Comparison of ENCODE assay signal across 10 cellular contexts in the genomic region with DNA sequence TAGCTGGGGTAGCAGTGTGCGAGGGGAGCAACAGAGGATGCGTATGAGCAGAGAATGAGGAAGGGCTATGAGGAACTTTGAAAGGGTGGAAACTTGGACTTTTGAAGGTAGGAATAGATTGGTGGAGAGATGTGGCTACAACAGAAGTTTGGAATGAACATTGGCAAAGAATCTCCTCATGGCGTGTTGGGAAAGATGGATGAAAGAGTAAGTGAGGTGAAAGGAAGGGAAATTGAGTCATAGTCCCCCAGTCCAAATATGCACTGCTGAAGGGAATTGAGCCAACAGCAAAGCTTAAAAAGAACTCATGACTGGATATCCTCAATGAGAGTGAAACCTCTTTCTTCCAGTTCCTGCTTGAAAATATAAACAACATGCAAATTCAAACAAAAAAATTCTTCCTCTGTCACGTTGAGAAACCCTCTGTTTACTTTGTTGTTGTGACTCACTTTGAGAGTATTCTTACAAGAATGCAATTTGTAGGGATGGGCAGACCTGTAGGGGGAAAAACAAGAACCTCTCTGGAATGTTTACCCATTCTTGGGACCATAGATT.
DNase-seq lines count a peak whose midpoint lies in the region; ATAC-seq and TF ChIP-seq lines count a peak whose summit lies in the region.
"Had no signal": no experiment of that assay in that cellular context is flagged by ENCODE, and none has a peak within 500 bp of the region (broad histone marks: within the 10 kb centered on the region; RNA-seq: fewer than 3 reads in every experiment).

No MANE protein-coding gene starts in this region.

- TF ChIP-seq CTCF in RWPE1 (conservative IDR thresholded peaks at IDR 0.05; ENCODE audit: low read depth) (no peak), fibroblast of mammary gland (conservative IDR thresholded peaks at IDR 0.05; ENCODE audit: control insufficient read depth, insufficient read depth, low read depth, low read length) (no peak), A673 (conservative IDR thresholded peaks at IDR 0.05; ENCODE audit: low read depth, low read length) (no peak)

- H3K9me3 ChIP-seq in A673 (ENCODE audit: low read depth, low read length, poor library complexity, severe bottlenecking): no peaks in the 10 kb centered on the region

- no TSS peak for BruUV-seq in A673 (replicated peaks; lab: Mats Ljungman, UMichigan)

- H3K27ac ChIP-seq in RWPE1: no peak overlapping the region
- H3K27ac ChIP-seq in A673 (ENCODE audit: low read depth, low read length, poor library complexity, severe bottlenecking): no peak overlapping the region

- H3K36me3 ChIP-seq in A673 (ENCODE audit: insufficient read depth, low read length, poor library complexity, severe bottlenecking): no peaks in the 10 kb centered on the region

- H3K4me1 ChIP-seq in A673 (ENCODE audit: insufficient read depth, low read length, poor library complexity, severe bottlenecking): no peaks in the 10 kb centered on the region

- POLR2A ChIA-PET in RWPE1 (lab: Yijun Ruan, JAX; ENCODE audit: low non-redundant PET): no interaction called here
- POLR2A ChIA-PET in A673 (lab: Charles Lee; ENCODE audit: low non-redundant PET): no interaction called here

- peak; percentile 99 for DNase-seq in ELR (ENCODE audit: low read depth)
- peak; percentile 77 for DNase-seq in RWPE1 (ENCODE audit: low spot score)
- peak; percentile 95 for DNase-seq in fibroblast of mammary gland (ENCODE audit: low read depth)
- peak; percentile 86 for DNase-seq in pulmonary artery endothelial cell (ENCODE audit: low read depth, low spot score)
- DNase-seq in UCSD-AML1 (lab: John Stamatoyannopoulos, UW; ENCODE audit: unreplicated experiment): no peak
- no peak for DNase-seq in A673 (ENCODE audit: low spot score)
- DNase-seq: activated CD4-positive, alpha-beta memory T cell treated with anti-CD3 and anti-CD28 coated beads, Interleukin-2, amount 10 ng/mL, durations not matched to agents 7 days and 5 days; naive B cell had no signal

- intact Hi-C loops in A673 (cut with micrococcal nuclease; ENCODE audit: unreplicated experiment): no loop called here

- ATAC-seq in GM21786 (IDR thresholded peaks at IDR 0.05; ENCODE audit: unreplicated experiment): no peak
- ATAC-seq in HG03442 (IDR thresholded peaks at IDR 0.05; ENCODE audit: unreplicated experiment): no peak

- CTCF ChIA-PET in RWPE1 (lab: Yijun Ruan, JAX): interaction anchor here (0.6 to 1.3 kb wide), 2 partner anchors 155 to 185 kb away, joined by 3 to 4 read pairs; no protein-coding TSS in a partner anchor
- CTCF ChIA-PET in A673 (lab: Charles Lee): no interaction called here

- H3K27me3 ChIP-seq in A673 (replicated peaks; ENCODE audit: insufficient read depth, low read depth, low read length, poor library complexity): no peaks in the 10 kb centered on the region

- H3K4me3 ChIP-seq in fibroblast of mammary gland (ENCODE audit: control insufficient read depth, low read depth, low read length): no peak overlapping the region
- no peak overlapping the region for H3K4me3 ChIP-seq in A673 (ENCODE audit: low read depth, low read length, poor library complexity, severe bottlenecking)

Comparison
In these comparisons a context has a peak if more than half of its experiments do, and no peak if none do; other contexts are left out.
1. DNase-seq: peak in ELR (single experiment), RWPE1 (single experiment), fibroblast of mammary gland (single experiment) and pulmonary artery endothelial cell (single experiment); none in UCSD-AML1 (single experiment) and A673 (single experiment).